ENCODE assay signal across 28 cellular contexts in genomic region chr2:4675295-4675694, GRCh38.
"Had no signal": no experiment of that assay in that cellular context is flagged by ENCODE, and none has a peak within 500 bp of the region (broad histone marks: within the 10 kb centered on the region; RNA-seq: fewer than 3 reads in every experiment).

No MANE protein-coding gene starts in this region.

- H3K9ac ChIP-seq: neural progenitor cell had no signal

- H3K4me2 ChIP-seq: neural progenitor cell had no signal

- H3K27me3 ChIP-seq: neural progenitor cell, ovary, right atrium auricular region, right lobe of liver, stomach, testis, tibial artery, uterus had no signal

- H3K36me3 Mint-ChIP-seq: immature natural killer cell; mesothelial cell of epicardium; naive B cell; natural killer cell; neural progenitor cell; stimulated activated naive B cell treated with anti-CD40 and anti-IgM and Interleukin-4, amounts not matched to agents 10 μg/mL and 1 μg/mL and 100 μg/mL, for 72 hours had no signal

- H3K9me3 ChIP-seq: left ventricle myocardium inferior, ovary, right atrium auricular region, right lobe of liver, testis, tibial artery, uterus had no signal

- ATAC-seq: natural killer cell; stimulated activated naive CD8-positive, alpha-beta T cell treated with anti-CD3 and anti-CD28 coated beads, Interleukin-15, Interleukin-2, amounts not matched to agents 100 U/mL and 50 U/mL, for 24 hours had no signal

- H3K4me3 ChIP-seq: left ventricle myocardium inferior, lung, neural progenitor cell, ovary, right atrium auricular region, right lobe of liver, skin epidermis, stomach, testis, tibial artery, uterus had no signal

- H2AFZ ChIP-seq: neural progenitor cell had no signal

- H3K36me3 ChIP-seq: left ventricle myocardium inferior, neural progenitor cell, ovary, right atrium auricular region, right lobe of liver, stomach, tibial artery, uterus had no signal

- H3K27me3 Mint-ChIP-seq: naive B cell; progenitor cell of endocrine pancreas; stimulated activated naive B cell treated with anti-CD40 and anti-IgM and Interleukin-4, amounts not matched to agents 10 μg/mL and 1 μg/mL and 100 μg/mL, for 72 hours had no signal

- H3K27ac Mint-ChIP-seq: immature natural killer cell; mesothelial cell of epicardium; naive B cell; natural killer cell; nephron progenitor cell; neural progenitor cell; progenitor cell of endocrine pancreas; stimulated activated naive B cell treated with anti-CD40 and anti-IgM and Interleukin-4, amounts not matched to agents 10 μg/mL and 1 μg/mL and 100 μg/mL, for 72 hours had no signal

- H3K4me1 ChIP-seq: left ventricle myocardium inferior, neural progenitor cell, right atrium auricular region, right lobe of liver, stomach, testis, tibial artery, uterus had no signal

- DNase-seq: head of caudate nucleus; hypothalamus; immature natural killer cell; islet precursor cell; left ventricle myocardium inferior; mesendoderm; naive B cell; natural killer cell; nephron progenitor cell; ovary; right lobe of liver; stimulated activated CD4-positive, alpha-beta T cell treated with anti-CD3 and anti-CD28 coated beads, Interleukin-1b, Interleukin-23, amount 100 ng/mL, for 48 hours; stimulated activated CD4-positive, alpha-beta T cell treated with anti-CD3 and anti-CD28 coated beads, Interleukin-2, amount 100 ng/mL, for 48 hours; stimulated activated CD4-positive, alpha-beta T cell treated with anti-CD3 and anti-CD28 coated beads, Interleukin-4, amount 100 ng/mL, for 4 hours; stimulated activated CD8-positive, alpha-beta memory T cell treated with anti-CD3 and anti-CD28 coated beads, Interleukin-4, amount 100 ng/mL, for 48 hours; stimulated activated naive B cell treated with anti-CD40 and anti-IgM and Interleukin-4, amounts not matched to agents 10 μg/mL and 1 μg/mL and 100 μg/mL, for 72 hours; stimulated activated naive CD8-positive, alpha-beta T cell treated with anti-CD3 and anti-CD28 coated beads, Interleukin-15, Interleukin-2, amounts not matched to agents 100 U/mL and 50 U/mL, for 24 hours; stomach; testis; tibial artery; trophoblast cell; uterus had no signal

- H3K4me3 Mint-ChIP-seq: immature natural killer cell; mesothelial cell of epicardium; naive B cell; natural killer cell; nephron progenitor cell; neural progenitor cell; stimulated activated naive B cell treated with anti-CD40 and anti-IgM and Interleukin-4, amounts not matched to agents 10 μg/mL and 1 μg/mL and 100 μg/mL, for 72 hours had no signal

- H3K27ac ChIP-seq: left ventricle myocardium inferior, neural progenitor cell, ovary, right atrium auricular region, right lobe of liver, skin epidermis, stomach, testis, tibial artery, uterus had no signal

- H3K9me3 Mint-ChIP-seq: neural progenitor cell had no signal
